In the genomic region with DNA sequence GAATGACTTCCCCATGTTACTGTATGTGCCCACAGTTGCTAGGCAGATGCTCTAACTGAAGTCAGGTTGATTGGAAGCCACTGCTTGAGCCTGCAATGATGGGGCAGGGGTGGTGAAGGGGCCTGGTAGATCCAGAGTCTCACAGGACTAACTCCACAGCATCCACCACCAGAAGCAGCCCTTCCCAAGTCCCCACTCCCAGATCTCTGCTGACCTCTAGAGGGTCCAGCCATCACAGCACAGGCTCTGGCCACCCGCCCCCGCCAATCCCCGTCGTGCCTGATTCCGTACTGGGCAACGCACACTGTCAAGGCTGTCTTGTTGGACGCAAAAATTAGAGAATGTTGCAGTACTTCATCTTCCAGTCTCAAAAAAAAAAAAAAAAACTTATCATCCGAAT, we compare ENCODE assay signal across 11 cellular contexts.
DNase-seq lines count a peak whose midpoint lies in the region; ATAC-seq and TF ChIP-seq lines count a peak whose summit lies in the region.
"Had no signal": no experiment of that assay in that cellular context is flagged by ENCODE, and none has a peak within 500 bp of the region (broad histone marks: within the 10 kb centered on the region; RNA-seq: fewer than 3 reads in every experiment).

No MANE protein-coding gene starts in this region.

- no peaks in the 10 kb centered on the region for H3K27me3 ChIP-seq in RWPE2 (ENCODE audit: insufficient read depth, poor library complexity, severe bottlenecking)
- H3K27me3 ChIP-seq in CD4-positive, alpha-beta memory T cell (ENCODE audit: insufficient read depth, low read length): no peaks in the 10 kb centered on the region
- H3K27me3 ChIP-seq: gastrocnemius medialis had no signal

- peaks cover 0 to 1% (median 0%) of the 10 kb centered on the region in 4 donors for H3K4me1 Mint-ChIP-seq in CD4-positive, alpha-beta memory T cell
- H3K4me1 Mint-ChIP-seq: activated naive CD4-positive, alpha-beta T cell treated with anti-CD3 and anti-CD28 coated beads, Interleukin-2, amount 10 ng/mL, durations not matched to agents 7 days and 5 days had no signal

- H3K36me3 ChIP-seq in RWPE2 (ENCODE audit: low read depth): no peaks in the 10 kb centered on the region
- no peaks in the 10 kb centered on the region for H3K36me3 ChIP-seq in CD4-positive, alpha-beta memory T cell (ENCODE audit: insufficient read depth, low read length)
- H3K36me3 ChIP-seq: gastrocnemius medialis had no signal

- POLR2A ChIA-PET in CD4-positive, alpha-beta memory T cell (lab: Charles Lee; ENCODE audit: partially characterized antibody): no interaction called here

- ATAC-seq in RWPE2 (ENCODE audit: low read depth) (no peak), HG03039 (IDR thresholded peaks at IDR 0.05; ENCODE audit: unreplicated experiment) (no peak), HG02571 (IDR thresholded peaks at IDR 0.05; ENCODE audit: unreplicated experiment) (no peak)
- ATAC-seq: gastrocnemius medialis had no signal

- H3K27me3 Mint-ChIP-seq in CD4-positive, alpha-beta memory T cell: peaks cover 1 to 2% of the 10 kb centered on the region in 2 donors

- H3K9me3 ChIP-seq in RWPE2 (ENCODE audit: severe bottlenecking): no peaks in the 10 kb centered on the region
- H3K9me3 ChIP-seq in CD4-positive, alpha-beta memory T cell (ENCODE audit: control insufficient read depth in 1 of 2, low read length in 2 of 2): no peaks in the 10 kb centered on the region
- H3K9me3 ChIP-seq: gastrocnemius medialis had no signal

- H3K27ac Mint-ChIP-seq in CD4-positive, alpha-beta memory T cell: no peak overlapping the region
- H3K27ac Mint-ChIP-seq: activated naive CD4-positive, alpha-beta T cell treated with anti-CD3 and anti-CD28 coated beads, Interleukin-2, amount 10 ng/mL, durations not matched to agents 7 days and 5 days; T-helper 2 cell treated with Interferon-gamma antibody and Interleukin-4, amounts not matched to agents 5 μg/mL and 100 μg/mL, for 36 hours had no signal

- DNase-seq in DMS53 (lab: John Stamatoyannopoulos, UW) (peak; percentile 46), DMS53 treated with DMSO at 0.1 percent for 48 hours (lab: John Stamatoyannopoulos, UW; ENCODE audit: unreplicated experiment) (no peak), RWPE2 (ENCODE audit: low spot score) (no peak), fibroblast of the aortic adventitia (ENCODE audit: low read depth) (peak; percentile 19), renal cortical epithelial cell (ENCODE audit: low read depth) (peak; percentile 2)
- no peak for DNase-seq in CD4-positive, alpha-beta memory T cell
- DNase-seq: activated naive CD4-positive, alpha-beta T cell treated with anti-CD3 and anti-CD28 coated beads, Interleukin-2, amount 10 ng/mL, durations not matched to agents 7 days and 5 days; gastrocnemius medialis had no signal

- no peak overlapping the region for H3K27ac ChIP-seq in RWPE2 (ENCODE audit: poor library complexity, severe bottlenecking)
- H3K27ac ChIP-seq in CD4-positive, alpha-beta memory T cell (ENCODE audit: low read depth, low read length): no peak overlapping the region
- H3K27ac ChIP-seq: gastrocnemius medialis had no signal

- peaks cover 0 to 3% (median 0%) of the 10 kb centered on the region in 8 donors for H3K9me3 Mint-ChIP-seq in CD4-positive, alpha-beta memory T cell
- H3K9me3 Mint-ChIP-seq: activated naive CD4-positive, alpha-beta T cell treated with anti-CD3 and anti-CD28 coated beads, Interleukin-2, amount 10 ng/mL, durations not matched to agents 7 days and 5 days; T-helper 2 cell treated with Interferon-gamma antibody and Interleukin-4, amounts not matched to agents 5 μg/mL and 100 μg/mL, for 36 hours had no signal

- intact Hi-C loops in CD4-positive, alpha-beta memory T cell (cut with micrococcal nuclease): no loop called here

- H3K4me3 ChIP-seq in RWPE2 (ENCODE audit: severe bottlenecking) (no peak overlapping the region), fibroblast of the aortic adventitia (ENCODE audit: low read depth, low read length) (no peak overlapping the region)
- H3K4me3 ChIP-seq in CD4-positive, alpha-beta memory T cell (ENCODE audit: low read length in 2 of 2): no peak overlapping the region
- H3K4me3 ChIP-seq: gastrocnemius medialis had no signal

- CTCF ChIA-PET in CD4-positive, alpha-beta memory T cell (lab: Charles Lee; ENCODE audit: partially characterized antibody): interaction anchor here (1.0 to 1.4 kb wide), 2 partner anchors 9 to 10 kb away, joined by 3 to 5 read pairs; no protein-coding TSS in a partner anchor

- H3K4me1 ChIP-seq in RWPE2 (ENCODE audit: insufficient read depth, poor library complexity, severe bottlenecking): no peaks in the 10 kb centered on the region
- no peaks in the 10 kb centered on the region for H3K4me1 ChIP-seq in CD4-positive, alpha-beta memory T cell (ENCODE audit: insufficient read depth, low read length)
- H3K4me1 ChIP-seq: gastrocnemius medialis had no signal

- peak; percentile 22 for TF ChIP-seq CTCF in RWPE2 (IDR thresholded peaks at IDR 0.05; ENCODE audit: poor library complexity, severe bottlenecking)
- peak; percentile 45 for TF ChIP-seq CTCF in fibroblast of the aortic adventitia (IDR thresholded peaks at IDR 0.05; ENCODE audit: insufficient read depth, low read length)

- no peak overlapping the region for H3K4me3 Mint-ChIP-seq in CD4-positive, alpha-beta memory T cell
- H3K4me3 Mint-ChIP-seq: activated naive CD4-positive, alpha-beta T cell treated with anti-CD3 and anti-CD28 coated beads, Interleukin-2, amount 10 ng/mL, durations not matched to agents 7 days and 5 days; T-helper 2 cell treated with Interferon-gamma antibody and Interleukin-4, amounts not matched to agents 5 μg/mL and 100 μg/mL, for 36 hours had no signal

- H3K36me3 Mint-ChIP-seq in CD4-positive, alpha-beta memory T cell: no peaks in the 10 kb centered on the region
- H3K36me3 Mint-ChIP-seq: activated naive CD4-positive, alpha-beta T cell treated with anti-CD3 and anti-CD28 coated beads, Interleukin-2, amount 10 ng/mL, durations not matched to agents 7 days and 5 days had no signal

Comparison
In these comparisons a context has a peak if more than half of its experiments do, and no peak if none do; other contexts are left out.
1. DNase-seq: peak in DMS53 (single experiment), fibroblast of the aortic adventitia (single experiment) and renal cortical epithelial cell (single experiment); none in DMS53 treated with DMSO at 0.1 percent for 48 hours (single experiment), RWPE2 (single experiment) and CD4-positive, alpha-beta memory T cell (0 of 5).